In genomic region chr1:14835725-14836124, GRCh38 we compare ENCODE assay signal across 2 cellular contexts.
TF ChIP-seq lines count a peak whose summit lies in the region.

No MANE protein-coding gene starts in this region.

TF ChIP-seq in IMR-90, 13 proteins besides CTCF, POLR2A, EP300 and RAD21:
- TF ChIP-seq CEBPB (IDR thresholded peaks at IDR 0.05; ENCODE audit: low read depth, low read length) (no peak), RCOR1 (IDR thresholded peaks at IDR 0.05; ENCODE audit: insufficient replicate concordance, low read length) (no peak), RFX5 (IDR thresholded peaks at IDR 0.05; ENCODE audit: low read depth, low read length) (no peak), ELK1 (IDR thresholded peaks at IDR 0.05; ENCODE audit: borderline replicate concordance, low read depth, low read length) (no peak)

TF ChIP-seq in K562, 482 proteins besides CTCF, POLR2A, EP300 and RAD21:
- TF ChIP-seq, protein P1, sequence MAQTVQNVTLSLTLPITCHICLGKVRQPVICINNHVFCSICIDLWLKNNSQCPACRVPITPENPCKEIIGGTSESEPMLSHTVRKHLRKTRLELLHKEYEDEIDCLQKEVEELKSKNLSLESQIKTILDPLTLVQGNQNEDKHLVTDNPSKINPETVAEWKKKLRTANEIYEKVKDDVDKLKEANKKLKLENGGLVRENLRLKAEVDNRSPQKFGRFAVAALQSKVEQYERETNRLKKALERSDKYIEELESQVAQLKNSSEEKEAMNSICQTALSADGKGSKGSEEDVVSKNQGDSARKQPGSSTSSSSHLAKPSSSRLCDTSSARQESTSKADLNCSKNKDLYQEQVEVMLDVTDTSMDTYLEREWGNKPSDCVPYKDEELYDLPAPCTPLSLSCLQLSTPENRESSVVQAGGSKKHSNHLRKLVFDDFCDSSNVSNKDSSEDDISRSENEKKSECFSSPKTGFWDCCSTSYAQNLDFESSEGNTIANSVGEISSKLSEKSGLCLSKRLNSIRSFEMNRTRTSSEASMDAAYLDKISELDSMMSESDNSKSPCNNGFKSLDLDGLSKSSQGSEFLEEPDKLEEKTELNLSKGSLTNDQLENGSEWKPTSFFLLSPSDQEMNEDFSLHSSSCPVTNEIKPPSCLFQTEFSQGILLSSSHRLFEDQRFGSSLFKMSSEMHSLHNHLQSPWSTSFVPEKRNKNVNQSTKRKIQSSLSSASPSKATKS (CRISPR knock-in tag; IDR thresholded peaks at IDR 0.05): no peak
- TF ChIP-seq ATF3 (IDR thresholded peaks at IDR 0.05): peak; percentile 32; the same call in 1 of the 2 replicates
- no peak for TF ChIP-seq ATF3 (CRISPR knock-in tag; conservative IDR thresholded peaks at IDR 0.05)
- no peak for TF ChIP-seq MTF1 (CRISPR knock-in tag; IDR thresholded peaks at IDR 0.05; ENCODE audit: borderline replicate concordance)
- TF ChIP-seq FOXK2 (conservative IDR thresholded peaks at IDR 0.05 in 1 of 2, IDR thresholded peaks at IDR 0.05 in 1 of 2; ENCODE audit: low read depth in 2 of 2): no peak
- TF ChIP-seq ZNF165 (CRISPR knock-in tag; IDR thresholded peaks at IDR 0.05; ENCODE audit: borderline replicate concordance): no peak
